ENCODE assay signal across 8 cellular contexts in genomic region chr19:12665281-12665573, GRCh38. TPM values are rescaled to one million over a fixed set of nuclear protein-coding genes. Genes with fewer than 3 reads are reported as not detected.
A peak's percentile ranks its signal among the peaks of the same experiment; 100 is the strongest.
DNase-seq lines count a peak whose midpoint lies in the region; ATAC-seq, FAIRE-seq and TF ChIP-seq lines count a peak whose summit lies in the region.

No MANE protein-coding gene starts in this region.

- TF ChIP-seq CTCF in vagina (IDR thresholded peaks at IDR 0.05): no peak

- no peak overlapping the region for H3K27ac ChIP-seq in rectal smooth muscle tissue (ENCODE audit: low read depth, low read length)
- H3K27ac ChIP-seq in vagina: no peak overlapping the region

- peak; percentile 95 for FAIRE-seq in GM12891 (lab: Jason Lieb, UNC)

- DNase-seq in GM12891 (ENCODE audit: insufficient read length, low spot score) (peak; percentile 76), T follicular helper cell (ENCODE audit: low read depth) (peak; percentile 26), vagina (ENCODE audit: extremely low spot score in 2 of 2) (no peak)
- no peak for DNase-seq in central memory CD8-positive, alpha-beta T cell (ENCODE audit: low spot score in 2 of 2)

- peaks cover 42% of the 10 kb centered on the region for H3K36me3 Mint-ChIP-seq in central memory CD8-positive, alpha-beta T cell (ENCODE audit: insufficient read depth)

- H3K9me3 ChIP-seq in vagina: no peaks in the 10 kb centered on the region

- intact Hi-C loops in vagina (cut with DNase I): loop anchor here (10.0 kb wide), 1 partner anchor 50 kb away; the partner anchor contains the start of genes ZNF490 and ZNF791

- H3K4me3 ChIP-seq in rectal smooth muscle tissue (ENCODE audit: low read length) (peak overlapping the region; percentile 82), vagina (no peak overlapping the region)

- no peak; the same call in 1 of the 2 replicates for TF ChIP-seq POLR2A in GM12891 (IDR thresholded peaks at IDR 0.05; ENCODE audit: low read depth, low read length)
- TF ChIP-seq POLR2A in vagina (IDR thresholded peaks at IDR 0.05): no peak

- H3K36me3 ChIP-seq in rectal smooth muscle tissue (ENCODE audit: control insufficient read depth, insufficient read depth, low read length) (peaks cover 7% of the 10 kb centered on the region), vagina (peaks cover 0 to 36% of the 10 kb centered on the region in 2 donors)

- H3K4me1 ChIP-seq in rectal smooth muscle tissue (ENCODE audit: control insufficient read depth, insufficient read depth, low read length): peaks cover 17% of the 10 kb centered on the region
- H3K4me1 ChIP-seq in vagina: peaks cover 39% of the 10 kb centered on the region

- ATAC-seq in central memory CD8-positive, alpha-beta T cell (replicated peaks; ENCODE audit: extremely low read depth, poor library complexity, severe bottlenecking): peak; percentile 34
- no peak for ATAC-seq in HG03378 (IDR thresholded peaks at IDR 0.05; ENCODE audit: unreplicated experiment)
- no peak for ATAC-seq in GM21528 (IDR thresholded peaks at IDR 0.05; ENCODE audit: low FRiP score, unreplicated experiment)
- ATAC-seq in esophagus mucosa: no peak

- no peaks in the 10 kb centered on the region for H3K27me3 Mint-ChIP-seq in central memory CD8-positive, alpha-beta T cell

- H3K27me3 ChIP-seq in rectal smooth muscle tissue (ENCODE audit: control insufficient read depth, insufficient read depth, low read length): no peaks in the 10 kb centered on the region
- no peaks in the 10 kb centered on the region for H3K27me3 ChIP-seq in vagina

- peak overlapping the region; percentile 98 for H3K4me3 Mint-ChIP-seq in central memory CD8-positive, alpha-beta T cell

- H3K27ac Mint-ChIP-seq in central memory CD8-positive, alpha-beta T cell (ENCODE audit: low read depth): peak overlapping the region; percentile 95

- no peak overlapping the region for H3K9ac ChIP-seq in rectal smooth muscle tissue (ENCODE audit: low read length)

- no peaks in the 10 kb centered on the region for H3K9me3 Mint-ChIP-seq in central memory CD8-positive, alpha-beta T cell

- peaks cover 38% of the 10 kb centered on the region for H3K4me1 Mint-ChIP-seq in central memory CD8-positive, alpha-beta T cell

TF ChIP-seq in GM12891, 5 proteins besides CTCF, POLR2A, EP300 and RAD21:
- no peak for TF ChIP-seq PAX5 (IDR thresholded peaks at IDR 0.05; ENCODE audit: insufficient read depth, low read length, severe bottlenecking)
- TF ChIP-seq TAF1 (IDR thresholded peaks at IDR 0.05; ENCODE audit: low read depth, low read length): no peak
- peak; percentile 97 for TF ChIP-seq SPI1 (IDR thresholded peaks at IDR 0.05; ENCODE audit: low read depth, low read length)
- TF ChIP-seq POLR2AphosphoS5 (IDR thresholded peaks at IDR 0.05; ENCODE audit: low read depth, low read length): peak; percentile 58; the same call in 1 of the 2 replicates

RNA-seq across cellular contexts. Expression of gene MAN2B1, which starts 1.3 kb away (rescaled TPM):
- 126 TPM for polyA plus RNA-seq in GM12891 (2012; ENCODE audit: low read depth, missing spikeins)
- total RNA-seq in vagina (49.1 TPM), esophagus mucosa (29.0 TPM)

RNA-seq across cellular contexts. Expression of gene WDR83, which starts 1.4 kb away (rescaled TPM):
- polyA plus RNA-seq in GM12891 (2012; ENCODE audit: low read depth, missing spikeins): 13.0 TPM
- 8.3 TPM for total RNA-seq in vagina
- 4.0 TPM for total RNA-seq in esophagus mucosa

RNA-seq across cellular contexts. Expression of gene DHPS, which starts 16.5 kb away (rescaled TPM):
- polyA plus RNA-seq in GM12891 (2012; ENCODE audit: low read depth, missing spikeins): 78.9 TPM
- total RNA-seq in vagina (119 TPM), esophagus mucosa (34.1 TPM)

RNA-seq across cellular contexts. Expression of gene GNG14, which starts 22.6 kb away (rescaled TPM):
- 0.32 TPM for polyA plus RNA-seq in GM12891 (2012; ENCODE audit: low read depth, missing spikeins)
- total RNA-seq in vagina: not detected
- not detected for total RNA-seq in esophagus mucosa

RNA-seq across cellular contexts. Expression of gene FBXW9, which starts 31.2 kb away (rescaled TPM):
- 5.6 TPM for polyA plus RNA-seq in GM12891 (2012; ENCODE audit: low read depth, missing spikeins)
- 5.6 TPM for total RNA-seq in vagina
- 11.1 TPM for total RNA-seq in esophagus mucosa

Comparison
In these comparisons a context has a peak if more than half of its experiments do, and no peak if none do; other contexts are left out.
1. DNase-seq: peak in GM12891 (single experiment) and T follicular helper cell (single experiment); none in central memory CD8-positive, alpha-beta T cell (0 of 2) and vagina (0 of 2).